Comparison of ENCODE assay signal across 10 cellular contexts in the genomic region with DNA sequence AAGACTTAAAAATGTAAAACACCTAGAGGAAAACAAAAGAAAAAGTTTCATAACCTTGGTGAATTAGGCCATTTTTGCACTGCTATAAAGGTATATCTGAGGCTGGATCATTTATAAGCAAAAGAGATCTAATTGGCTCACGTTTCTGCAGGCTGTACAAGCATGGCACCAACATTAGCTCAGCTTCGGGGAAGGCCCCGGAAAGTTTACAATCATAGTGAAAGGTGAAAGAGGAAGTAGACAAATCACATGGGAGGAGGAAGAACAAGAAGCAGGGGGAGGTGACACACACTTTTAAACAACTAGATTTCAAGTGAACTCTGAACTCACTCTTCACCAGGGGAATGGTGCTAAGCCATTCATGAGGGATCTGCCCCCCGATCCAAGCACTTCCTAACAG.
DNase-seq lines count a peak whose midpoint lies in the region; ATAC-seq and TF ChIP-seq lines count a peak whose summit lies in the region.
"Had no signal": no experiment of that assay in that cellular context is flagged by ENCODE, and none has a peak within 500 bp of the region (broad histone marks: within the 10 kb centered on the region; RNA-seq: fewer than 3 reads in every experiment).

No MANE protein-coding gene starts in this region.

- peaks cover 0 to 17% (median 4%) of the 10 kb centered on the region in 11 donors for H3K9me3 Mint-ChIP-seq in naive thymus-derived CD4-positive, alpha-beta T cell
- H3K9me3 Mint-ChIP-seq in naive thymus-derived CD8-positive, alpha-beta T cell = peaks cover 0 to 14% (median 3%) of the 10 kb centered on the region in 9 donors

- TF ChIP-seq CTCF in GM20000 (IDR thresholded peaks at IDR 0.05; ENCODE audit: extremely low read depth, missing control alignments) = no peak

- H3K36me3 ChIP-seq in naive thymus-derived CD4-positive, alpha-beta T cell (ENCODE audit: control insufficient read depth in 2 of 3, insufficient read depth in 3 of 3, low read length in 3 of 3) = no peaks in the 10 kb centered on the region
- H3K36me3 ChIP-seq: gastrocnemius medialis had no signal

- peak; percentile 74 for DNase-seq in KBM-7
- no peak for DNase-seq in naive thymus-derived CD4-positive, alpha-beta T cell
- no peak for DNase-seq in stimulated activated naive CD4-positive, alpha-beta T cell (lab: John Stamatoyannopoulos, UW)
- no peak for DNase-seq in naive thymus-derived CD8-positive, alpha-beta T cell
- no peak for DNase-seq in GM20000 (ENCODE audit: low spot score)
- DNase-seq in ureter (ENCODE audit: low spot score) = no peak
- DNase-seq: gastrocnemius medialis, IMR-90 had no signal

- H3K4me3 Mint-ChIP-seq in naive thymus-derived CD4-positive, alpha-beta T cell = no peak overlapping the region
- H3K4me3 Mint-ChIP-seq in naive thymus-derived CD8-positive, alpha-beta T cell = no peak overlapping the region

- H3K27me3 ChIP-seq in naive thymus-derived CD4-positive, alpha-beta T cell (ENCODE audit: control insufficient read depth in 2 of 2, insufficient read depth in 2 of 2, low read length in 2 of 2) = no peaks in the 10 kb centered on the region
- H3K27me3 ChIP-seq: gastrocnemius medialis had no signal

- H3K4me1 Mint-ChIP-seq in naive thymus-derived CD4-positive, alpha-beta T cell = no peaks in the 10 kb centered on the region
- no peaks in the 10 kb centered on the region for H3K4me1 Mint-ChIP-seq in naive thymus-derived CD8-positive, alpha-beta T cell

- no peaks in the 10 kb centered on the region for H3K9me3 ChIP-seq in naive thymus-derived CD4-positive, alpha-beta T cell (ENCODE audit: control insufficient read depth in 2 of 3, low read length in 3 of 3)
- H3K9me3 ChIP-seq: gastrocnemius medialis had no signal

- POLR2A ChIA-PET in naive thymus-derived CD4-positive, alpha-beta T cell (lab: Charles Lee) = no interaction called here
- POLR2A ChIA-PET in naive thymus-derived CD8-positive, alpha-beta T cell (lab: Charles Lee) = no interaction called here

- H3K36me3 Mint-ChIP-seq in naive thymus-derived CD4-positive, alpha-beta T cell = no peaks in the 10 kb centered on the region
- H3K36me3 Mint-ChIP-seq in naive thymus-derived CD8-positive, alpha-beta T cell = no peaks in the 10 kb centered on the region

- no peak overlapping the region for H3K27ac Mint-ChIP-seq in naive thymus-derived CD4-positive, alpha-beta T cell
- no peak overlapping the region for H3K27ac Mint-ChIP-seq in naive thymus-derived CD8-positive, alpha-beta T cell

- H3K4me3 ChIP-seq in naive thymus-derived CD4-positive, alpha-beta T cell (ENCODE audit: low read length) = no peak overlapping the region
- H3K4me3 ChIP-seq: gastrocnemius medialis had no signal

- no peaks in the 10 kb centered on the region for H3K27me3 Mint-ChIP-seq in naive thymus-derived CD4-positive, alpha-beta T cell
- no peaks in the 10 kb centered on the region for H3K27me3 Mint-ChIP-seq in naive thymus-derived CD8-positive, alpha-beta T cell

- CTCF ChIA-PET in naive thymus-derived CD4-positive, alpha-beta T cell (lab: Charles Lee) = no interaction called here

- peak; percentile 100 for ATAC-seq in GM19351 (IDR thresholded peaks at IDR 0.05; ENCODE audit: unreplicated experiment)
- ATAC-seq in HG02884 (IDR thresholded peaks at IDR 0.05; ENCODE audit: unreplicated experiment) = peak; percentile 100
- peak; percentile 18 for ATAC-seq in naive thymus-derived CD4-positive, alpha-beta T cell
- ATAC-seq in naive thymus-derived CD8-positive, alpha-beta T cell = no peak
- ATAC-seq: gastrocnemius medialis had no signal

- in situ Hi-C loops in KBM-7 (cut with MboI; ENCODE audit: low pct_unique_long_range_greater_than_20kb, low sequenced_read_pairs) = no loop called here

- intact Hi-C loops in naive thymus-derived CD4-positive, alpha-beta T cell (cut with micrococcal nuclease) = no loop called here

- H3K4me1 ChIP-seq in naive thymus-derived CD4-positive, alpha-beta T cell (ENCODE audit: control insufficient read depth in 2 of 2, insufficient read depth in 2 of 2, low read length in 2 of 2) = no peaks in the 10 kb centered on the region
- H3K4me1 ChIP-seq: gastrocnemius medialis had no signal

- no peak overlapping the region for H3K27ac ChIP-seq in naive thymus-derived CD4-positive, alpha-beta T cell (ENCODE audit: low read depth, low read length)
- H3K27ac ChIP-seq: gastrocnemius medialis had no signal

Comparison
In these comparisons a context has a peak if more than half of its experiments do, and no peak if none do; other contexts are left out.
1. ATAC-seq: peak in GM19351 (single experiment), HG02884 (single experiment) and naive thymus-derived CD4-positive, alpha-beta T cell (single experiment); none in naive thymus-derived CD8-positive, alpha-beta T cell (0 of 2).